ENCODE assay signal across 11 cellular contexts in the genomic region with DNA sequence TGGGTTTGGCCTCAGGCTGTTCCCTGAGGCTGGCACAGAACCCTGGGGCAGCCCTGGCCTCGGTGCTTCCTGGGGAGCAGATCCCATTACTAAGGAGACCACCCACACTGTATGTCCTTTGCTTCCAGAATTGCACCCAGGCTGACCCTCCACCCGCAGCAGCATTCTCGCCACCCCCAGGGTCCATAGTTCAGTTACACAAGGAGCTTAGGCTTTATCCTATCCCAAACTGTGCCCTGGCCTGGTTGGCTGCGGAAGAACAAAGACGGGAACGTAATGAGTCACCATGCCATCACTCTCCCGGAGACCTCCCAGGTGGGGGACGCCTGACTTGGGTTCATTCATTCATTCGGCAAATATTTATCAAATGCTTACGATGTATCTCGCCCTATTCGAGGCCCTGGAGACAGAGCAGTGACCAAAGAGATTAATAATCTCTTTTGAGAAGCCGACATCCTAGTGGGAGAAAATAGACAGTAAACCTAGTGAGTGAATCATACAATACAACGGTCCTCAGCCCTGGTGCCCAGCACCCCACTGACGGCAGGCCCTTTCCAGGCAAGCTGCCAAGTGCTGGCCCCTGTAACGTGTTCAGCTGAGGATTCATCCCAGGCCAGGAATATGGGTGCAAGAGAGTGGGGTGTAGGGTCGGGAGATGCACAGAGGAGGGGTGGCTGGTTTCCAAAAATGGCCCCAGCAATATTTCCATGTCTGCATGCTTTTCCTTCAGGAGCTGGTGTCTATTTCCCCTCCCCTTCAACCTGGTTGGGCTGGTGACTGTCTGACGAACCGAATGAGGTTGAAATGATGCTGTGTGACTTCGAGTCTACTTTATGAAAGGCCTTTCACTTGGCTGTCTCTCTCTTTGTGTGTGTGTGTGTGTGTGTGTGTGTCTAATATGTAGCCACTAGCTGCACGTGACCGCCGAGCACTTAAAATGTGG.
A peak's percentile ranks its signal among the peaks of the same experiment; 100 is the strongest.
DNase-seq lines count a peak whose midpoint lies in the region; ATAC-seq, FAIRE-seq and TF ChIP-seq lines count a peak whose summit lies in the region.
"Had no signal": no experiment of that assay in that cellular context is flagged by ENCODE, and none has a peak within 500 bp of the region (broad histone marks: within the 10 kb centered on the region; RNA-seq: fewer than 3 reads in every experiment).

No MANE protein-coding gene starts in this region.

- H3K27ac ChIP-seq in GM23338 (ENCODE audit: low read depth) (no peak overlapping the region), PC-9 (no peak overlapping the region), H1 (ENCODE audit: low read depth, low read length) (no peak overlapping the region), trophoblast cell (ENCODE audit: low read depth, low read length) (no peak overlapping the region)
- H3K27ac ChIP-seq: prostate gland had no signal

- H2BK120ac ChIP-seq in H1 (replicated peaks; ENCODE audit: low read depth, low read length) (no peak overlapping the region), trophoblast cell (ENCODE audit: insufficient read depth, low read length, poor library complexity) (no peak overlapping the region)

- H2BK5ac ChIP-seq in H1 (ENCODE audit: low read depth, low read length) = peak overlapping the region; percentile 52; the same call in 1 of the 2 replicates
- H2BK5ac ChIP-seq in trophoblast cell (ENCODE audit: low read depth, low read length, poor library complexity) = no peak overlapping the region

- H2AFZ ChIP-seq in GM23338 (peak overlapping the region; percentile 92; the same call in 1 of the 2 replicates), PC-9 (no peak overlapping the region), H1 (ENCODE audit: low read length) (no peak overlapping the region), trophoblast cell (ENCODE audit: insufficient read depth, low read length, poor library complexity) (no peak overlapping the region)

- no peak overlapping the region for H3K9ac ChIP-seq in H1 (replicated peaks in 1 of 4; ENCODE audit: extremely low read depth in 1 of 4, low read depth in 3 of 4, low read length in 3 of 4)
- H3K9ac ChIP-seq in trophoblast cell (ENCODE audit: low read length) = no peak overlapping the region

- TF ChIP-seq CTCF in GM23338 (conservative IDR thresholded peaks at IDR 0.05; ENCODE audit: low read depth in 2 of 2) (no peak), PC-9 (conservative IDR thresholded peaks at IDR 0.05) (no peak), H1 (IDR thresholded peaks at IDR 0.05; ENCODE audit: control extremely low read depth in 1 of 3, insufficient read depth in 1 of 3, low read depth in 1 of 3, low read length in 3 of 3) (no peak)

- H3K14ac ChIP-seq in H1 (ENCODE audit: insufficient read length) = no peak overlapping the region
- no peak overlapping the region for H3K14ac ChIP-seq in trophoblast cell (ENCODE audit: low read length)

- peak; percentile 40 for DNase-seq in GM23338 (ENCODE audit: low spot score)
- peak; percentile 73 to 86 for DNase-seq in PC-9
- peak in 1 of 2 experiments; percentile 47 for DNase-seq in H1 (ENCODE audit: low read depth in 1 of 2, low spot score in 2 of 2)
- peak; percentile 76 to 91 for DNase-seq in trophoblast cell
- no peak for DNase-seq in Right ventricle myocardium superior
- no peak for DNase-seq in NCI-H526 treated with DMSO at 0.1 percent for 48 hours (lab: John Stamatoyannopoulos, UW)
- no peak for DNase-seq in NCI-H1105 (lab: John Stamatoyannopoulos, UW)
- DNase-seq: caudate nucleus, NCI-H1694 treated with DMSO at 0.1 percent for 48 hours had no signal

- H3K36me3 Mint-ChIP-seq in GM23338 (ENCODE audit: low read depth) = no peaks in the 10 kb centered on the region

- ATAC-seq in GM23338 (peak; percentile 73), Right ventricle myocardium superior (ENCODE audit: poor library complexity) (no peak), HG03108 (IDR thresholded peaks at IDR 0.05; ENCODE audit: unreplicated experiment) (no peak)

- H4K8ac ChIP-seq in H1 (ENCODE audit: extremely low read depth, insufficient read depth, low read length) (no peak overlapping the region), trophoblast cell (ENCODE audit: low read depth, low read length) (no peak overlapping the region)

- BruUV-seq in PC-9 (replicated peaks; lab: Mats Ljungman, UMichigan) = no TSS peak

- H3K9me3 Mint-ChIP-seq in GM23338 = no peaks in the 10 kb centered on the region

- H3K18ac ChIP-seq in H1 (ENCODE audit: extremely low read depth, low read length) (peak overlapping the region; percentile 48), trophoblast cell (ENCODE audit: low read length) (no peak overlapping the region)

- no peaks in the 10 kb centered on the region for H3K27me3 ChIP-seq in GM23338 (ENCODE audit: insufficient read depth)
- no peaks in the 10 kb centered on the region for H3K27me3 ChIP-seq in PC-9 (ENCODE audit: insufficient read depth, low read depth)
- H3K27me3 ChIP-seq in H1 (replicated peaks in 1 of 4; ENCODE audit: control insufficient read depth in 3 of 4, extremely low read depth in 1 of 4, insufficient read depth in 3 of 4, low read length in 3 of 4) = 0 out of 7 replicates have a peak, but pooled peaks cover 0 to 4% (median 0%) of the 10 kb centered on the region in 4 experiments
- no peaks in the 10 kb centered on the region for H3K27me3 ChIP-seq in trophoblast cell (ENCODE audit: insufficient read depth, low read length)

- no peaks in the 10 kb centered on the region for H3F3A ChIP-seq in GM23338 (replicated peaks; ENCODE audit: low read depth)
- H3F3A ChIP-seq in PC-9 (ENCODE audit: insufficient read depth, low read depth) = peaks cover 24% of the 10 kb centered on the region; the same call in 1 of the 2 replicates

- H3K4me3 ChIP-seq in GM23338 (no peak overlapping the region), PC-9 (no peak overlapping the region), H1 (ENCODE audit: extremely low read depth in 1 of 4, insufficient read depth in 2 of 4, low read depth in 3 of 4, low read length in 4 of 4) (no peak overlapping the region), trophoblast cell (ENCODE audit: low read depth, low read length) (no peak overlapping the region)
- H3K4me3 ChIP-seq: prostate gland had no signal

- no peak for TF ChIP-seq POLR2A in H1 (IDR thresholded peaks at IDR 0.05; ENCODE audit: control extremely low read depth in 1 of 2, low read depth in 2 of 2, low read length in 2 of 2)

- H3K4me1 ChIP-seq in GM23338 (ENCODE audit: insufficient read depth) = peaks cover 10% of the 10 kb centered on the region
- H3K4me1 ChIP-seq in PC-9 (replicated peaks; ENCODE audit: insufficient read depth) = peaks cover 22% of the 10 kb centered on the region
- H3K4me1 ChIP-seq in H1 (replicated peaks in 1 of 4; ENCODE audit: control insufficient read depth in 3 of 4, insufficient read depth in 4 of 4, low read length in 3 of 4) = peaks cover 0 to 14% (median 3%) of the 10 kb centered on the region in 4 experiments; a peak in 5 of 7 replicates
- H3K4me1 ChIP-seq in trophoblast cell (ENCODE audit: control insufficient read depth in 1 of 2, insufficient read depth in 2 of 2, low read length in 2 of 2) = no peaks in the 10 kb centered on the region
- H3K4me1 ChIP-seq: prostate gland had no signal

- no peaks in the 10 kb centered on the region for H4K20me1 ChIP-seq in GM23338 (replicated peaks; ENCODE audit: insufficient read depth)
- H4K20me1 ChIP-seq in PC-9 (ENCODE audit: insufficient read depth) = peaks cover 4% of the 10 kb centered on the region; the same call in 1 of the 2 replicates
- no peaks in the 10 kb centered on the region for H4K20me1 ChIP-seq in H1 (replicated peaks in 1 of 2; ENCODE audit: control insufficient read depth in 1 of 2, insufficient read depth in 2 of 2, low read length in 2 of 2)

- H4K91ac ChIP-seq in H1 (replicated peaks; ENCODE audit: insufficient read length, low read length) (peak overlapping the region; percentile 61), trophoblast cell (ENCODE audit: low read depth, low read length) (no peak overlapping the region)

- H3K27me3 Mint-ChIP-seq in GM23338 (ENCODE audit: insufficient read depth, low read depth, poor library complexity) = peaks cover 6% of the 10 kb centered on the region

- H3K4ac ChIP-seq in H1 (replicated peaks; ENCODE audit: insufficient read length, low read depth, low read length) (no peak overlapping the region), trophoblast cell (ENCODE audit: low read depth, low read length) (no peak overlapping the region)

- H3K4me1 Mint-ChIP-seq in GM23338 = peaks cover 19% of the 10 kb centered on the region

- H3K79me2 ChIP-seq in GM23338 (replicated peaks; ENCODE audit: insufficient read depth) = no peaks in the 10 kb centered on the region
- no peaks in the 10 kb centered on the region for H3K79me2 ChIP-seq in PC-9 (ENCODE audit: low read depth)
- no peaks in the 10 kb centered on the region for H3K79me2 ChIP-seq in H1 (ENCODE audit: control insufficient read depth in 1 of 2, insufficient read depth in 2 of 2, low read length in 2 of 2)
- no peaks in the 10 kb centered on the region for H3K79me2 ChIP-seq in trophoblast cell (ENCODE audit: control insufficient read depth, insufficient read depth, low read length, poor library complexity)

- H3K4me2 ChIP-seq in GM23338 (no peak overlapping the region), PC-9 (peak overlapping the region; percentile 51), H1 (ENCODE audit: insufficient read depth in 1 of 2, low read depth in 2 of 2, low read length in 2 of 2) (no peak overlapping the region), trophoblast cell (ENCODE audit: low read length) (no peak overlapping the region)

- H4K12ac ChIP-seq in trophoblast cell (ENCODE audit: low read depth, low read length) = no peak overlapping the region

- H3K36me3 ChIP-seq in GM23338 (ENCODE audit: insufficient read depth) (no peaks in the 10 kb centered on the region), PC-9 (ENCODE audit: low read depth) (no peaks in the 10 kb centered on the region), H1 (ENCODE audit: control insufficient read depth in 2 of 4, insufficient read depth in 4 of 4, low read length in 3 of 4) (no peaks in the 10 kb centered on the region), trophoblast cell (ENCODE audit: control insufficient read depth in 1 of 2, insufficient read depth in 2 of 2, low read length in 2 of 2) (no peaks in the 10 kb centered on the region)
- H3K36me3 ChIP-seq: prostate gland had no signal

- WGBS in H1 (ENCODE audit: extremely low coverage in 1 of 2, insufficient coverage in 1 of 2, insufficient read length in 1 of 2, insufficient replicate concordance in 2 of 2, low coverage in 1 of 2, low lambda C conversion rate in 2 of 2, missing lambda C conversion rate in 1 of 2), 2 experiments = 80% methylated on average over 23 of the region's 23 CpGs; no CpG with 5 or more reads in 1 of the 2 experiments
- WGBS in trophoblast cell (ENCODE audit: extremely low coverage, insufficient coverage, insufficient read length) = no CpG with 5 or more reads among the region's 23 CpGs

- H2AK5ac ChIP-seq in H1 (ENCODE audit: low read depth, low read length) (no peak overlapping the region), trophoblast cell (ENCODE audit: low read length) (no peak overlapping the region)

- CTCF ChIA-PET in PC-9 (lab: Charles Lee) (no interaction called here), H1 (lab: Charles Lee; ENCODE audit: partially characterized antibody) (interaction anchor here (0.5 to 1.5 kb wide), 11 partner anchors 10 to 609 kb away, joined by 3 to 8 read pairs (median 4); partner anchors contain the start of gene MGAT5B)

- TF ChIP-seq EP300 in H1 (IDR thresholded peaks at IDR 0.05; ENCODE audit: borderline replicate concordance in 1 of 2, low read depth in 2 of 2, low read length in 2 of 2) = no peak

- peak overlapping the region; percentile 61; the same call in 1 of the 2 replicates for H2BK20ac ChIP-seq in H1 (ENCODE audit: low read length)

- no peak overlapping the region for H3K56ac ChIP-seq in H1 (replicated peaks; ENCODE audit: insufficient read length, low read depth, low read length)

- H3K79me1 ChIP-seq in H1 (ENCODE audit: low read depth, low read length) (no peaks in the 10 kb centered on the region), trophoblast cell (ENCODE audit: low read length) (no peaks in the 10 kb centered on the region)

- H3K9me2 ChIP-seq in GM23338 (ENCODE audit: insufficient read depth) (no peaks in the 10 kb centered on the region), PC-9 (ENCODE audit: insufficient read depth) (no peaks in the 10 kb centered on the region)

- H3K23ac ChIP-seq in H1 (ENCODE audit: insufficient read length) (no peak overlapping the region), trophoblast cell (ENCODE audit: low read length) (no peak overlapping the region)

- no peak overlapping the region; the same call in 1 of the 2 replicates for H2BK15ac ChIP-seq in H1 (ENCODE audit: low read length)

- no peak for TF ChIP-seq RAD21 in H1 (IDR thresholded peaks at IDR 0.05 in 1 of 2, conservative IDR thresholded peaks at IDR 0.05 in 1 of 2; ENCODE audit: low read depth in 2 of 2, low read length in 2 of 2)

- POLR2A ChIA-PET in PC-9 (lab: Charles Lee; ENCODE audit: unreplicated experiment) (interaction anchor here (0.6 to 0.7 kb wide), 3 partner anchors 27 to 732 kb away, joined by 3 read pairs; no protein-coding TSS in a partner anchor), H1 (lab: Charles Lee; ENCODE audit: partially characterized antibody) (interaction anchor here (1.0 to 1.4 kb wide), 2 partner anchors 34 to 36 kb away, joined by 3 to 4 read pairs; no protein-coding TSS in a partner anchor)

- H3K9me3 ChIP-seq in PC-9 (ENCODE audit: insufficient read depth, low read depth) (no peaks in the 10 kb centered on the region), H1 (ENCODE audit: insufficient read depth in 2 of 2, low read depth in 1 of 2, low read length in 1 of 2) (no peaks in the 10 kb centered on the region), trophoblast cell (ENCODE audit: insufficient read depth, low read depth, low read length) (no peaks in the 10 kb centered on the region)
- H3K9me3 ChIP-seq: prostate gland had no signal

- H3K27ac Mint-ChIP-seq in GM23338 = no peak overlapping the region

- no peaks in the 10 kb centered on the region for H3K23me2 ChIP-seq in H1 (ENCODE audit: low read depth, low read length)

- H2BK12ac ChIP-seq in H1 (ENCODE audit: low read depth, low read length) (peak overlapping the region; percentile 75), trophoblast cell (ENCODE audit: low read length) (no peak overlapping the region)

- intact Hi-C loops in PC-9 (cut with micrococcal nuclease; ENCODE audit: unreplicated experiment) (no loop called here), Right ventricle myocardium superior (cut with DNase I) (no loop called here)

- no peak overlapping the region for H4K5ac ChIP-seq in H1 (ENCODE audit: insufficient read length, low read depth, low read length)

- no peak overlapping the region for H3K4me3 Mint-ChIP-seq in GM23338

- FAIRE-seq in H1 (lab: Jason Lieb, UNC) = no peak

Comparison
In these comparisons a context has a peak if more than half of its experiments do, and no peak if none do; other contexts are left out.
1. DNase-seq: peak in GM23338 (single experiment), PC-9 (2 of 2) and trophoblast cell (2 of 2); none in Right ventricle myocardium superior (single experiment), NCI-H526 treated with DMSO at 0.1 percent for 48 hours (single experiment) and NCI-H1105 (single experiment).